Comparison of ENCODE assay signal across 12 cellular contexts in genomic region chr9:136105398-136106135, GRCh38. TPM values are rescaled to one million over a fixed set of nuclear protein-coding genes. Genes with fewer than 3 reads are reported as not detected.
DNase-seq lines count a peak whose midpoint lies in the region; ATAC-seq, FAIRE-seq and TF ChIP-seq lines count a peak whose summit lies in the region.
"Had no signal": no experiment of that assay in that cellular context is flagged by ENCODE, and none has a peak within 500 bp of the region (broad histone marks: within the 10 kb centered on the region; RNA-seq: fewer than 3 reads in every experiment).

No MANE protein-coding gene starts in this region.

- no peaks in the 10 kb centered on the region for H3K9me2 ChIP-seq in PC-3 (replicated peaks; ENCODE audit: low read length)

- H3K4me1 ChIP-seq in esophagus squamous epithelium, result peaks cover 53 to 77% (median 56%) of the 10 kb centered on the region in 3 donors
- peaks cover 41 to 49% of the 10 kb centered on the region in 2 donors for H3K4me1 ChIP-seq in gastrocnemius medialis
- peaks cover 14% of the 10 kb centered on the region for H3K4me1 ChIP-seq in PC-3 (ENCODE audit: insufficient read depth, low read length)

- H3K4me3 ChIP-seq in esophagus squamous epithelium (no peak overlapping the region), gastrocnemius medialis (no peak overlapping the region), PC-3 (ENCODE audit: low read length) (no peak overlapping the region)

- POLR2A ChIA-PET in PC-3 (lab: Charles Lee; ENCODE audit: unreplicated experiment), result no interaction called here

- 19 to 25% methylated on average over 7 to 10 of the region's 17 CpGs for WGBS in esophagus squamous epithelium, 2 donors

- no peak overlapping the region for H3K9ac ChIP-seq in PC-3 (ENCODE audit: low read length)

- in situ Hi-C loops in gastrocnemius medialis (cut with MboI; ENCODE audit: low sequenced_read_pairs in 4 of 4), result no loop called here

- H4K20me1 ChIP-seq in PC-3 (ENCODE audit: low read length), result no peaks in the 10 kb centered on the region

- peak overlapping the region; percentile 90 to 96 (median 93) for H3K27ac ChIP-seq in esophagus squamous epithelium
- peak overlapping the region; percentile 31 to 65 (median 47) for H3K27ac ChIP-seq in gastrocnemius medialis
- no peak overlapping the region for H3K27ac ChIP-seq in PC-3 (ENCODE audit: low read length)
- H3K27ac ChIP-seq: 22Rv1 had no signal

- no peaks in the 10 kb centered on the region for H3K9me3 ChIP-seq in esophagus squamous epithelium
- no peaks in the 10 kb centered on the region for H3K9me3 ChIP-seq in gastrocnemius medialis
- no peaks in the 10 kb centered on the region for H3K9me3 ChIP-seq in PC-3 (ENCODE audit: low read length)

- BruUV-seq in PC-3 (replicated peaks; lab: Mats Ljungman, UMichigan), result no TSS peak

- no peak overlapping the region for H2AFZ ChIP-seq in PC-3 (ENCODE audit: low read length)

- H3K27me3 ChIP-seq in esophagus squamous epithelium, result peaks cover 0 to 35% (median 0%) of the 10 kb centered on the region in 4 donors
- H3K27me3 ChIP-seq in gastrocnemius medialis, result no peaks in the 10 kb centered on the region
- no peaks in the 10 kb centered on the region for H3K27me3 ChIP-seq in PC-3 (ENCODE audit: low read length)

- CTCF ChIA-PET in PC-3 (lab: Charles Lee), result no interaction called here

- H3K4me2 ChIP-seq in PC-3 (ENCODE audit: low read length), result no peak overlapping the region

- no peak for TF ChIP-seq CTCF in esophagus squamous epithelium (IDR thresholded peaks at IDR 0.05)
- TF ChIP-seq CTCF in gastrocnemius medialis (IDR thresholded peaks at IDR 0.05 in 4 of 5, conservative IDR thresholded peaks at IDR 0.05 in 1 of 5), result no peak
- TF ChIP-seq CTCF in PC-3 (conservative IDR thresholded peaks at IDR 0.05; ENCODE audit: low read depth, low read length), result no peak

- ATAC-seq in gastrocnemius medialis (peak; percentile 55 to 58), PC-3 (no peak)

- DNase-seq in DMS 273 (lab: John Stamatoyannopoulos, UW; ENCODE audit: unreplicated experiment) (peak; percentile 77), DMS 273 treated with DMSO at 0.1 percent for 48 hours (lab: John Stamatoyannopoulos, UW) (no peak), NOMO-1 treated with DMSO at 0.1 percent for 48 hours (lab: John Stamatoyannopoulos, UW; ENCODE audit: unreplicated experiment) (peak; percentile 66), esophagus squamous epithelium (lab: John Stamatoyannopoulos, UW) (no peak), gastrocnemius medialis (peak; percentile 61 to 84), PC-3 (no peak), HPDE6-E6E7 (ENCODE audit: extremely low spot score) (no peak), RCC 7860 (ENCODE audit: low spot score) (no peak)
- DNase-seq: naive B cell, NCI-H345 had no signal

- H3K36me3 ChIP-seq in esophagus squamous epithelium (no peaks in the 10 kb centered on the region), gastrocnemius medialis (no peaks in the 10 kb centered on the region), PC-3 (ENCODE audit: low read depth, low read length) (no peaks in the 10 kb centered on the region)

- TF ChIP-seq POLR2A in esophagus squamous epithelium (IDR thresholded peaks at IDR 0.05) (no peak), gastrocnemius medialis (IDR thresholded peaks at IDR 0.05) (no peak)

- intact Hi-C loops in esophagus squamous epithelium (cut with DNase I), result no loop called here
- intact Hi-C loops in gastrocnemius medialis (cut with DNase I; ENCODE audit: low total_unique reads), result no loop called here
- intact Hi-C loops in PC-3 (cut with micrococcal nuclease), result no loop called here

- no peaks in the 10 kb centered on the region for H3F3A ChIP-seq in PC-3 (ENCODE audit: low read length, unreplicated experiment)

- no peaks in the 10 kb centered on the region for H3K79me2 ChIP-seq in PC-3 (ENCODE audit: low read length)

- FAIRE-seq in RCC 7860 (lab: Jason Lieb, UNC), result no peak
- FAIRE-seq: TTC549 had no signal

RNA-seq across cellular contexts. Expression of gene NACC2, which starts 10.5 kb away (rescaled TPM):
- total RNA-seq in esophagus squamous epithelium (10 to 100 TPM; 10.4 to 21.6 (median 12.8) TPM), gastrocnemius medialis (10 to 100 TPM; 26.0 to 51.7 (median 43.5) TPM), PC-3 (2014; rRNA removed) (12.3 and 16.5 TPM in 2 replicates)

RNA-seq across cellular contexts. Expression of gene TMEM250, which starts 13.1 kb away (rescaled TPM):
- 10 to 100 TPM; 34.3 to 59.4 (median 43.4) TPM for total RNA-seq in esophagus squamous epithelium
- total RNA-seq in gastrocnemius medialis, result 10 to 100 TPM; 25.7 to 46.9 (median 41.5) TPM
- total RNA-seq in PC-3 (2014; rRNA removed), result 62.3 and 64.7 TPM in 2 replicates

Comparison
In these comparisons a context has a peak if more than half of its experiments do, and no peak if none do; other contexts are left out.
1. DNase-seq: peak in DMS 273 (single experiment), NOMO-1 treated with DMSO at 0.1 percent for 48 hours (single experiment) and gastrocnemius medialis (2 of 2); none in DMS 273 treated with DMSO at 0.1 percent for 48 hours (single experiment), esophagus squamous epithelium (single experiment), PC-3 (single experiment), HPDE6-E6E7 (single experiment) and RCC 7860 (single experiment).